ENCODE assay signal across 1 cellular context in the genomic region with DNA sequence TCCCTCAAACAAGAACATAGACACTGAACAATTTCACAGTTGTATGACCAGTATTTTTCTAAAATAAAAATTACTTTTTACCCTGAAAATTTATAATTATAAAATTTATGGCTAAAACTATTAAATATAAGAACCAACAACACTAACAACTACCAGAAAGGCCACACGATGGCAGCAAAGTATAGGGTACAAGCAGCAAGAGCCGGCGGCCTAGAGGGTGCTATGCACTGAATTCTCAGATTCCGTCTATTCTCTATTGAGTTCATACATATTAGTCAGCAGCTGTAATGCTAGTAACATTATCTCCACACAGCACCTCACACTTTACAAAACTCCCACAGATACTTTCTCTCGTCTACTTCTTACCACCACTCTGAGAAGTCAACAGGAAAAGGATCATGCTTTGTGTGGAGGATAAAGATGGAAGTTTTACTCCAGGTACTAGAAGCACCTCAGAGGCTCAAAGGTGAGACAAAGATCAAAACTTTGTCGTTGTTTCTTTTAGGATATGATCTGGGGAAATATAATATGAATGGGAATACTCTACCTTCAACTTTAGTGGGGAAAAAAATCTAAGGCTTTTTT.
TF ChIP-seq lines count a peak whose summit lies in the region.

No MANE protein-coding gene starts in this region.

TF ChIP-seq in GM23338, 12 proteins besides CTCF, POLR2A, EP300 and RAD21 (continued from another document):
- TF ChIP-seq ZNF462 (CRISPR knock-in tag; IDR thresholded peaks at IDR 0.05) (no peak), CREB1 (CRISPR knock-in tag; IDR thresholded peaks at IDR 0.05; ENCODE audit: low read depth) (no peak), JUNB (IDR thresholded peaks at IDR 0.05; ENCODE audit: unreplicated experiment) (no peak), NANOG (IDR thresholded peaks at IDR 0.05; ENCODE audit: borderline replicate concordance) (no peak), POLR2AphosphoS5 (IDR thresholded peaks at IDR 0.05; ENCODE audit: low read depth) (no peak), ZNF114 (CRISPR knock-in tag; IDR thresholded peaks at IDR 0.05) (no peak), EZH2phosphoT487 (IDR thresholded peaks at IDR 0.05; ENCODE audit: unreplicated experiment) (no peak)
